ENCODE assay signal across 9 cellular contexts in genomic region chr19:17091758-17092333, GRCh38. TPM values are rescaled to one million over a fixed set of nuclear protein-coding genes. Genes with fewer than 3 reads are reported as not detected.
A peak's percentile ranks its signal among the peaks of the same experiment; 100 is the strongest.
DNase-seq lines count a peak whose midpoint lies in the region; ATAC-seq and TF ChIP-seq lines count a peak whose summit lies in the region.
"Had no signal": no experiment of that assay in that cellular context is flagged by ENCODE, and none has a peak within 500 bp of the region (broad histone marks: within the 10 kb centered on the region; RNA-seq: fewer than 3 reads in every experiment).

No MANE protein-coding gene starts in this region.

- peak overlapping the region; percentile 40; the same call in 1 of the 2 replicates for H3K27ac Mint-ChIP-seq in HFFc6
- no peak overlapping the region for H3K27ac Mint-ChIP-seq in type B pancreatic cell

- no peak overlapping the region for H3K4me3 ChIP-seq in suprapubic skin

- H3K27ac ChIP-seq in suprapubic skin, result peak overlapping the region; percentile 34

- DNase-seq in HFFc6, result no peak
- peak; percentile 74 for DNase-seq in UCSD-AML1 (lab: John Stamatoyannopoulos, UW; ENCODE audit: unreplicated experiment)
- DNase-seq in iPS-NIHi11 (ENCODE audit: low spot score), result peak; percentile 53
- no peak for DNase-seq in suprapubic skin (ENCODE audit: low spot score in 2 of 2)
- DNase-seq in type B pancreatic cell (ENCODE audit: extremely low spot score, unreplicated experiment), result no peak
- DNase-seq in GOT3 (lab: John Stamatoyannopoulos, UW), result no peak
- DNase-seq: cortex of kidney had no signal

- H3K4me3 Mint-ChIP-seq in HFFc6, result no peak overlapping the region
- H3K4me3 Mint-ChIP-seq in type B pancreatic cell, result no peak overlapping the region

- H3K36me3 ChIP-seq in suprapubic skin, result no peaks in the 10 kb centered on the region

- no peaks in the 10 kb centered on the region; the same call in none of the 2 replicates for H3K27me3 Mint-ChIP-seq in HFFc6 (ENCODE audit: insufficient read depth)
- H3K27me3 Mint-ChIP-seq in type B pancreatic cell, result no peaks in the 10 kb centered on the region

- no peaks in the 10 kb centered on the region for H3K9me3 ChIP-seq in suprapubic skin

- H3K36me3 Mint-ChIP-seq in HFFc6 (ENCODE audit: low read depth), result peaks cover 32% of the 10 kb centered on the region
- peaks cover 14% of the 10 kb centered on the region for H3K36me3 Mint-ChIP-seq in type B pancreatic cell

- peaks cover 31% of the 10 kb centered on the region for H3K4me1 ChIP-seq in suprapubic skin

- no peak for TF ChIP-seq EP300 in suprapubic skin (IDR thresholded peaks at IDR 0.05)

- no peak for TF ChIP-seq POLR2A in suprapubic skin (IDR thresholded peaks at IDR 0.05)

- no peaks in the 10 kb centered on the region for H3K27me3 ChIP-seq in suprapubic skin

- H3K9me3 Mint-ChIP-seq in HFFc6 (no peaks in the 10 kb centered on the region), type B pancreatic cell (no peaks in the 10 kb centered on the region)

- WGBS in suprapubic skin, result 78% methylated on average over 8 of the region's 15 CpGs

- H3K4me1 Mint-ChIP-seq in HFFc6 (ENCODE audit: low read depth) (peaks cover 42% of the 10 kb centered on the region), type B pancreatic cell (ENCODE audit: unreplicated experiment) (peaks cover 22% of the 10 kb centered on the region)

- ATAC-seq in HG03442 (IDR thresholded peaks at IDR 0.05; ENCODE audit: unreplicated experiment), result no peak
- ATAC-seq: Panc1 had no signal

- TF ChIP-seq CTCF in HFFc6 (IDR thresholded peaks at IDR 0.05) (no peak), suprapubic skin (IDR thresholded peaks at IDR 0.05) (no peak), type B pancreatic cell (conservative IDR thresholded peaks at IDR 0.05) (no peak)

RNA-seq across cellular contexts. Expression of gene MYO9B, which starts 16.3 kb away (rescaled TPM):
- total RNA-seq in HFFc6 (2021; fragmentation: NEBNext Ultra II Directional; extraction: Animal tissue kit (Norgen Biotek cat#: 25700)), result 10 to 100 TPM; 81.2 to 89.0 (median 83.4) TPM
- total RNA-seq in suprapubic skin (10 to 100 TPM; 43.6 to 99.9 (median 69.5) TPM), type B pancreatic cell (ENCODE audit: low replicate concordance) (71.7 and 83.8 TPM in 2 replicates)

RNA-seq across cellular contexts. Expression of gene HAUS8, which starts 16.6 kb away (rescaled TPM):
- 10 to 100 TPM in 5 of 6 experiments, 1 to 10 TPM in 1; 7.6 to 13.2 (median 12.2) TPM for total RNA-seq in HFFc6 (2021; fragmentation: NEBNext Ultra II Directional; extraction: Animal tissue kit (Norgen Biotek cat#: 25700))
- 1 to 10 TPM; 2.4 to 4.1 (median 3.0) TPM for total RNA-seq in suprapubic skin
- total RNA-seq in type B pancreatic cell (ENCODE audit: low replicate concordance), result 10.7 and 18.8 TPM in 2 replicates

Comparison
In these comparisons a context has a peak if more than half of its experiments do, and no peak if none do; other contexts are left out.
1. DNase-seq: peak in UCSD-AML1 (single experiment) and iPS-NIHi11 (single experiment); none in HFFc6 (single experiment), suprapubic skin (0 of 2), type B pancreatic cell (single experiment) and GOT3 (single experiment).